1 cellular context compared by ENCODE assay signal in genomic region chr6:116057766-116058165, GRCh38.
TF ChIP-seq lines count a peak whose summit lies in the region.

No MANE protein-coding gene starts in this region.

TF ChIP-seq in A549, 52 proteins besides CTCF, POLR2A, EP300 and RAD21 (continued from another document):
- TF ChIP-seq PBX3 (IDR thresholded peaks at IDR 0.05) (no peak), CBX8 (IDR thresholded peaks at IDR 0.05) (no peak), ATOH8 (CRISPR knock-in tag; IDR thresholded peaks at IDR 0.05; ENCODE audit: low read depth) (no peak), HEYL (CRISPR knock-in tag; IDR thresholded peaks at IDR 0.05) (no peak), FOXS1 (CRISPR knock-in tag; IDR thresholded peaks at IDR 0.05) (no peak), REST (IDR thresholded peaks at IDR 0.05) (no peak), EHMT2 (IDR thresholded peaks at IDR 0.05; ENCODE audit: low read depth) (no peak), USF2 (IDR thresholded peaks at IDR 0.05) (no peak), JUNB (IDR thresholded peaks at IDR 0.05) (no peak), KDM5A (IDR thresholded peaks at IDR 0.05) (no peak), CHD2 (IDR thresholded peaks at IDR 0.05; ENCODE audit: low read length, partially characterized antibody) (no peak), MAX (IDR thresholded peaks at IDR 0.05) (no peak), NFE2L2 (conservative IDR thresholded peaks at IDR 0.05; ENCODE audit: low read length) (no peak), CBX2 (IDR thresholded peaks at IDR 0.05; ENCODE audit: borderline replicate concordance, low read depth) (no peak), MAZ (IDR thresholded peaks at IDR 0.05; ENCODE audit: borderline replicate concordance, low read depth, low read length) (no peak), ELK1 (IDR thresholded peaks at IDR 0.05; ENCODE audit: low read depth, low read length) (no peak), ZFP36 (IDR thresholded peaks at IDR 0.05; ENCODE audit: borderline replicate concordance, partially characterized antibody) (no peak)
